1 cellular context compared by ENCODE assay signal in the genomic region with DNA sequence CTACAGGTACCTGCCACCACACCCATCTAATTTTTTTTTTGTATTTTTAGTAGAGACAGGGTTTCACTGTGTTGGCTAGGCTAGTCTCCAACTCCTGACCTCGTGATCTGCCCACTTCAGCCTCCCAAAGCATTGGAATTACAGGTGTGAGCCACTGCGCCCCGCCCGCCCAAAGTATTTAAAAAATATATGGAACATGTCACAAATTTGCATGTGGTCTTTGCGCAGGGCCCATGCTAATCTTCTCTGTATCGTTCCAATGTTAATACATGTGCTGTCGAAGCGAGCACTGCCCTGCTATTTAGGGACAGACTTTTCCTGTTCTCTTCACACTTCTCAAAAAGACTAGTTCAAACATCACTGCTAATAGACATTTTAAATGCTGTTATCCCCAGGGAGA.
TF ChIP-seq lines count a peak whose summit lies in the region.

No MANE protein-coding gene starts in this region.

TF ChIP-seq in HCT116, 20 proteins besides CTCF, POLR2A, EP300 and RAD21 (continued from another document):
- TF ChIP-seq, protein P1, sequence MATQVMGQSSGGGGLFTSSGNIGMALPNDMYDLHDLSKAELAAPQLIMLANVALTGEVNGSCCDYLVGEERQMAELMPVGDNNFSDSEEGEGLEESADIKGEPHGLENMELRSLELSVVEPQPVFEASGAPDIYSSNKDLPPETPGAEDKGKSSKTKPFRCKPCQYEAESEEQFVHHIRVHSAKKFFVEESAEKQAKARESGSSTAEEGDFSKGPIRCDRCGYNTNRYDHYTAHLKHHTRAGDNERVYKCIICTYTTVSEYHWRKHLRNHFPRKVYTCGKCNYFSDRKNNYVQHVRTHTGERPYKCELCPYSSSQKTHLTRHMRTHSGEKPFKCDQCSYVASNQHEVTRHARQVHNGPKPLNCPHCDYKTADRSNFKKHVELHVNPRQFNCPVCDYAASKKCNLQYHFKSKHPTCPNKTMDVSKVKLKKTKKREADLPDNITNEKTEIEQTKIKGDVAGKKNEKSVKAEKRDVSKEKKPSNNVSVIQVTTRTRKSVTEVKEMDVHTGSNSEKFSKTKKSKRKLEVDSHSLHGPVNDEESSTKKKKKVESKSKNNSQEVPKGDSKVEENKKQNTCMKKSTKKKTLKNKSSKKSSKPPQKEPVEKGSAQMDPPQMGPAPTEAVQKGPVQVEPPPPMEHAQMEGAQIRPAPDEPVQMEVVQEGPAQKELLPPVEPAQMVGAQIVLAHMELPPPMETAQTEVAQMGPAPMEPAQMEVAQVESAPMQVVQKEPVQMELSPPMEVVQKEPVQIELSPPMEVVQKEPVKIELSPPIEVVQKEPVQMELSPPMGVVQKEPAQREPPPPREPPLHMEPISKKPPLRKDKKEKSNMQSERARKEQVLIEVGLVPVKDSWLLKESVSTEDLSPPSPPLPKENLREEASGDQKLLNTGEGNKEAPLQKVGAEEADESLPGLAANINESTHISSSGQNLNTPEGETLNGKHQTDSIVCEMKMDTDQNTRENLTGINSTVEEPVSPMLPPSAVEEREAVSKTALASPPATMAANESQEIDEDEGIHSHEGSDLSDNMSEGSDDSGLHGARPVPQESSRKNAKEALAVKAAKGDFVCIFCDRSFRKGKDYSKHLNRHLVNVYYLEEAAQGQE (IDR thresholded peaks at IDR 0.05; ENCODE audit: low read depth), result no peak
- TF ChIP-seq EGR1 (IDR thresholded peaks at IDR 0.05; ENCODE audit: low read depth), result no peak
